ENCODE assay signal across 6 cellular contexts in the genomic region with DNA sequence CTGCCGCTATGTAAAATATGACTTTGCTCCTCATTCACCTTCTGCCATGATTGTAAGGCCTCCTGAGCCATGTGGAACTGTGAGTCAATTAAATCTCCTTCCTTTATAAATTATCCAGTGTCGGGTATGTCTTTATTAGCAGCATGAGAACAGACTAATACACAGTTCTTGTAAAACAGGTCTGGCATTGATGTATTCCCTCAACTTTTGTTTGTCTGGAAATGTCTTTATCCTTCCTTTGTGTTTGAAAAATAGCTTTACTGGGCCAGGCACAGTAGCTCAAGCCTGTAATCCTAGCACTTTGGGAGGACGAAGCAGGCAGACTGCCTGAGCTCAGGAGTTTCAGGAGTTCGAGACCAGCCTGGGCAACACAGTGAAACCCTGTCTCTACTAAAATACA.
"Had no signal": no experiment of that assay in that cellular context is flagged by ENCODE, and none has a peak within 500 bp of the region (broad histone marks: within the 10 kb centered on the region; RNA-seq: fewer than 3 reads in every experiment).

No MANE protein-coding gene starts in this region.

- ATAC-seq: GM12878 had no signal

- H3K4me3 ChIP-seq: GM12878 had no signal

- FAIRE-seq: G401.6, GM12878, GM12892, GM19239 had no signal

- DNase-seq: GDM1, GF-D8 had no signal
